Comparison of ENCODE assay signal across 35 cellular contexts in genomic region chr6:99416226-99416625, GRCh38. TPM values are rescaled to one million over a fixed set of nuclear protein-coding genes. Genes with fewer than 3 reads are reported as not detected.
DNase-seq lines count a peak whose midpoint lies in the region; ATAC-seq and TF ChIP-seq lines count a peak whose summit lies in the region.
"Had no signal": no experiment of that assay in that cellular context is flagged by ENCODE, and none has a peak within 500 bp of the region (broad histone marks: within the 10 kb centered on the region; RNA-seq: fewer than 3 reads in every experiment).

No MANE protein-coding gene starts in this region.

- no peak for TF ChIP-seq EP300 in ovary (IDR thresholded peaks at IDR 0.05)

- no peaks in the 10 kb centered on the region for H3K27me3 ChIP-seq in GM23248 (replicated peaks; ENCODE audit: insufficient read depth)
- no peaks in the 10 kb centered on the region for H3K27me3 ChIP-seq in osteoblast (ENCODE audit: insufficient read depth, low read length)
- no peaks in the 10 kb centered on the region for H3K27me3 ChIP-seq in ovary
- H3K27me3 ChIP-seq: right atrium auricular region, suprapubic skin, upper lobe of left lung had no signal

- WGBS in GM23248 (ENCODE audit: low coverage in 1 of 2, low lambda C conversion rate in 2 of 2, missing lambda C conversion rate in 2 of 2), 2 experiments, result 93 to 94% methylated on average over 2 of the region's 2 CpGs
- WGBS in ovary, 3 donors, result 73 to 76% (median 73%) methylated on average over 2 of the region's 2 CpGs

- H3F3A ChIP-seq in GM23248 (ENCODE audit: insufficient read depth), result no peaks in the 10 kb centered on the region

- intact Hi-C loops in ovary (cut with DNase I), result no loop called here

- H3K4me1 Mint-ChIP-seq in activated T-cell treated with anti-CD3 and anti-CD28 coated beads, Interleukin-2, amount 50 U/mL, for 72 hours (ENCODE audit: low read depth), result peaks cover 53% of the 10 kb centered on the region
- peaks cover 59% of the 10 kb centered on the region for H3K4me1 Mint-ChIP-seq in activated T-cell treated with anti-CD3 and anti-CD28 coated beads, Interleukin-2, amount 50 U/mL, for 4 hours (ENCODE audit: low read depth)
- peaks cover 37% of the 10 kb centered on the region for H3K4me1 Mint-ChIP-seq in chondrocyte (ENCODE audit: low read depth)

- TF ChIP-seq CTCF in chondrocyte (IDR thresholded peaks at IDR 0.05) (no peak), osteoblast (IDR thresholded peaks at IDR 0.05; ENCODE audit: extremely low read depth, low read depth, low read length) (no peak), ovary (IDR thresholded peaks at IDR 0.05) (no peak)

- H3K9me3 ChIP-seq in GM23248 (ENCODE audit: low read depth) (no peaks in the 10 kb centered on the region), osteoblast (ENCODE audit: low read depth, low read length) (no peaks in the 10 kb centered on the region), ovary (no peaks in the 10 kb centered on the region)
- H3K9me3 ChIP-seq: lower lobe of right lung, mucosa of descending colon, right atrium auricular region, suprapubic skin, upper lobe of left lung had no signal

- no peaks in the 10 kb centered on the region for H3K9me2 ChIP-seq in GM23248 (ENCODE audit: insufficient read depth)

- in situ Hi-C loops in GM23248 (cut with MboI), result no loop called here

- H2AFZ ChIP-seq in GM23248 (no peak overlapping the region), osteoblast (ENCODE audit: low read length) (no peak overlapping the region)
- H2AFZ ChIP-seq: parathyroid adenoma, PC-9 had no signal

- H3K27ac Mint-ChIP-seq in activated T-cell treated with anti-CD3 and anti-CD28 coated beads, Interleukin-2, amount 50 U/mL, for 72 hours, result peak overlapping the region; percentile 63
- peak overlapping the region; percentile 14 for H3K27ac Mint-ChIP-seq in chondrocyte (ENCODE audit: unreplicated experiment)
- H3K27ac Mint-ChIP-seq: CD8-positive, alpha-beta T cell; nephron had no signal

- H3K36me3 Mint-ChIP-seq in activated T-cell treated with anti-CD3 and anti-CD28 coated beads, Interleukin-2, amount 50 U/mL, for 72 hours (ENCODE audit: insufficient read depth in 2 of 2), result peaks cover 4 to 19% of the 10 kb centered on the region in 2 donors
- peaks cover 25% of the 10 kb centered on the region for H3K36me3 Mint-ChIP-seq in activated T-cell treated with anti-CD3 and anti-CD28 coated beads, Interleukin-2, amount 50 U/mL, for 4 hours (ENCODE audit: insufficient read depth)
- H3K36me3 Mint-ChIP-seq in chondrocyte (ENCODE audit: low read depth), result peaks cover 3% of the 10 kb centered on the region

- H3K79me2 ChIP-seq in GM23248 (ENCODE audit: insufficient read depth) (peaks cover 100% of the 10 kb centered on the region), osteoblast (ENCODE audit: insufficient read depth, low read length) (peaks cover 99% of the 10 kb centered on the region)

- no peak overlapping the region for H3K9ac ChIP-seq in GM23248
- H3K9ac ChIP-seq: parathyroid adenoma had no signal

- no peaks in the 10 kb centered on the region for H3K9me3 Mint-ChIP-seq in activated T-cell treated with anti-CD3 and anti-CD28 coated beads, Interleukin-2, amount 50 U/mL, for 72 hours
- H3K9me3 Mint-ChIP-seq in activated T-cell treated with anti-CD3 and anti-CD28 coated beads, Interleukin-2, amount 50 U/mL, for 4 hours, result no peaks in the 10 kb centered on the region
- H3K9me3 Mint-ChIP-seq in chondrocyte (ENCODE audit: low read depth), result no peaks in the 10 kb centered on the region
- H3K9me3 Mint-ChIP-seq: CD8-positive, alpha-beta T cell; nephron had no signal

- peak overlapping the region; percentile 1 for H3K4me2 ChIP-seq in GM23248 (ENCODE audit: unreplicated experiment)
- no peak overlapping the region for H3K4me2 ChIP-seq in osteoblast (ENCODE audit: insufficient read depth, low read length)
- H3K4me2 ChIP-seq: PC-9 had no signal

- ATAC-seq in activated T-cell treated with anti-CD3 and anti-CD28 coated beads, Interleukin-2, amount 50 U/mL, for 72 hours (replicated peaks in 1 of 2), result no peak
- no peak for ATAC-seq in activated T-cell treated with anti-CD3 and anti-CD28 coated beads, Interleukin-2, amount 50 U/mL, for 4 hours
- ATAC-seq: CD8-positive, alpha-beta T cell; HCT116; lower lobe of right lung; mucosa of descending colon; Right ventricle myocardium inferior; SK-N-SH treated with all-trans-retinoic acid at 6 μM for 48 hours; T-helper 17 cell had no signal

- H3K4me1 ChIP-seq in GM23248 (ENCODE audit: insufficient read depth) (peaks cover 23% of the 10 kb centered on the region), osteoblast (ENCODE audit: insufficient read depth, low read length) (peaks cover 8% of the 10 kb centered on the region), ovary (ENCODE audit: insufficient read depth) (peaks cover 7% of the 10 kb centered on the region)

- H3K4me3 ChIP-seq in GM23248 (no peak overlapping the region), osteoblast (ENCODE audit: insufficient read depth, low read length) (no peak overlapping the region), ovary (no peak overlapping the region)
- H3K4me3 ChIP-seq: lower lobe of right lung, mucosa of descending colon, PC-9, right atrium auricular region, suprapubic skin, upper lobe of left lung had no signal

- no peaks in the 10 kb centered on the region for H3K27me3 Mint-ChIP-seq in activated T-cell treated with anti-CD3 and anti-CD28 coated beads, Interleukin-2, amount 50 U/mL, for 72 hours (ENCODE audit: low read depth)
- no peaks in the 10 kb centered on the region for H3K27me3 Mint-ChIP-seq in activated T-cell treated with anti-CD3 and anti-CD28 coated beads, Interleukin-2, amount 50 U/mL, for 4 hours (ENCODE audit: low read depth)
- H3K27me3 Mint-ChIP-seq in chondrocyte (ENCODE audit: low read depth), result no peaks in the 10 kb centered on the region
- H3K27me3 Mint-ChIP-seq: T-helper 17 cell had no signal

- TF ChIP-seq POLR2A in ovary (IDR thresholded peaks at IDR 0.05), result no peak

- H3K27ac ChIP-seq in GM23248 (no peak overlapping the region), osteoblast (ENCODE audit: low read depth, low read length) (peak overlapping the region; percentile 30), ovary (no peak overlapping the region)
- H3K27ac ChIP-seq: lower lobe of right lung, parathyroid adenoma, PC-9, right atrium auricular region, suprapubic skin, upper lobe of left lung had no signal

- H3K4me3 Mint-ChIP-seq in activated T-cell treated with anti-CD3 and anti-CD28 coated beads, Interleukin-2, amount 50 U/mL, for 72 hours, result no peak overlapping the region
- no peak overlapping the region for H3K4me3 Mint-ChIP-seq in activated T-cell treated with anti-CD3 and anti-CD28 coated beads, Interleukin-2, amount 50 U/mL, for 4 hours
- H3K4me3 Mint-ChIP-seq in chondrocyte (ENCODE audit: unreplicated experiment), result no peak overlapping the region
- H3K4me3 Mint-ChIP-seq: CD8-positive, alpha-beta T cell; nephron; T-helper 17 cell had no signal

- H3K36me3 ChIP-seq in GM23248 (ENCODE audit: low read depth) (peaks cover 13% of the 10 kb centered on the region; the same call in 1 of the 2 replicates), osteoblast (ENCODE audit: insufficient read depth, low read length) (peaks cover 11% of the 10 kb centered on the region), ovary (no peaks in the 10 kb centered on the region)
- H3K36me3 ChIP-seq: right atrium auricular region had no signal

- H4K20me1 ChIP-seq in GM23248 (ENCODE audit: insufficient read depth) (peaks cover 20% of the 10 kb centered on the region; the same call in 1 of the 2 replicates), osteoblast (ENCODE audit: insufficient read depth, low read length) (peaks cover 64% of the 10 kb centered on the region)

- no peak for DNase-seq in activated T-cell treated with anti-CD3 and anti-CD28 coated beads, Interleukin-2, amount 50 U/mL, for 72 hours
- DNase-seq in activated T-cell treated with anti-CD3 and anti-CD28 coated beads, Interleukin-2, amount 50 U/mL, for 4 hours, result no peak
- DNase-seq in GM23248 (peak; percentile 10), chondrocyte (ENCODE audit: low spot score) (no peak), osteoblast (ENCODE audit: insufficient read length, low spot score, missing footprints) (no peak), SW 1271 (lab: John Stamatoyannopoulos, UW) (no peak), superior temporal gyrus (ENCODE audit: extremely low spot score) (no peak), ovary (no peak)
- DNase-seq: activated CD4-positive, alpha-beta T cell treated with anti-CD3 and anti-CD28 coated beads, Interleukin-2, amount 50 U/mL, for 48 hours; activated CD8-positive, alpha-beta memory T cell treated with anti-CD3 and anti-CD28 coated beads, Interleukin-2, amount 50 U/mL, for 4 hours; AML-193; CD8-positive, alpha-beta T cell; dermis blood vessel endothelial cell; DMS153; hippocampal formation; Kasumi-1; lower lobe of right lung; mucosa of descending colon; MV-4-11; NCI-H1436 treated with DMSO at 0.1 percent for 48 hours; NCI-H2081 treated with DMSO at 0.1 percent for 48 hours; NCI-H226; NCI-H69; PC-9; small intestine; stimulated activated naive CD4-positive, alpha-beta T cell; T-helper 17 cell; upper lobe of left lung had no signal

RNA-seq across cellular contexts. Expression of gene PNISR, which starts 8.9 kb away (rescaled TPM):
- 100 to 1,000 TPM; 183 to 192 TPM for total RNA-seq in activated T-cell treated with anti-CD3 and anti-CD28 coated beads, Interleukin-2, amount 50 U/mL, for 72 hours
- 10 to 100 TPM; 73.7 to 80.0 (median 76.4) TPM for total RNA-seq in activated T-cell treated with anti-CD3 and anti-CD28 coated beads, Interleukin-2, amount 50 U/mL, for 4 hours
- 46.6 and 56.3 TPM in 2 replicates for total RNA-seq in GM23248 (2014; rRNA removed; shearing (Covaris generic))
- 40.0 and 55.8 TPM in 2 replicates for polyA plus RNA-seq in GM23248 (2016; fragmentation: Nextera tagmentation; extraction: Ambion mirVana)
- total RNA-seq in chondrocyte, result 49.3 to 69.5 TPM (median 53.5 TPM) in 3 replicates
- 78.2 and 81.9 TPM in 2 replicates for total RNA-seq in osteoblast
- 100 to 1,000 TPM in 5 of 7 donors, 10 to 100 TPM in 2; 92.7 to 158 (median 127) TPM for total RNA-seq in ovary
- 100 to 1,000 TPM in 1 of 2 donors, 10 to 100 TPM in 1; 71.5 to 168 TPM for polyA plus RNA-seq in ovary

RNA-seq across cellular contexts. Expression of gene COQ3, which starts 22.2 kb away (rescaled TPM):
- 10 to 100 TPM in 1 of 2 donors, 1 to 10 TPM in 1; 7.0 to 11.8 TPM for total RNA-seq in activated T-cell treated with anti-CD3 and anti-CD28 coated beads, Interleukin-2, amount 50 U/mL, for 72 hours
- total RNA-seq in activated T-cell treated with anti-CD3 and anti-CD28 coated beads, Interleukin-2, amount 50 U/mL, for 4 hours, result 10 to 100 TPM; 18.3 to 23.3 (median 18.6) TPM
- total RNA-seq in GM23248 (2014; rRNA removed; shearing (Covaris generic)), result 2.5 and 3.5 TPM in 2 replicates
- polyA plus RNA-seq in GM23248 (2016; fragmentation: Nextera tagmentation; extraction: Ambion mirVana) (8.5 and 8.8 TPM in 2 replicates), ovary (1 to 10 TPM; 6.9 to 8.1 TPM)
- total RNA-seq in chondrocyte (3.7 to 6.5 TPM (median 4.4 TPM) in 3 replicates), osteoblast (2.5 and 3.5 TPM in 2 replicates), ovary (10 to 100 TPM in 1 of 7 donors, 1 to 10 TPM in 6; 3.0 to 10.0 (median 6.2) TPM)
